11 cellular contexts compared by ENCODE assay signal in the genomic region with DNA sequence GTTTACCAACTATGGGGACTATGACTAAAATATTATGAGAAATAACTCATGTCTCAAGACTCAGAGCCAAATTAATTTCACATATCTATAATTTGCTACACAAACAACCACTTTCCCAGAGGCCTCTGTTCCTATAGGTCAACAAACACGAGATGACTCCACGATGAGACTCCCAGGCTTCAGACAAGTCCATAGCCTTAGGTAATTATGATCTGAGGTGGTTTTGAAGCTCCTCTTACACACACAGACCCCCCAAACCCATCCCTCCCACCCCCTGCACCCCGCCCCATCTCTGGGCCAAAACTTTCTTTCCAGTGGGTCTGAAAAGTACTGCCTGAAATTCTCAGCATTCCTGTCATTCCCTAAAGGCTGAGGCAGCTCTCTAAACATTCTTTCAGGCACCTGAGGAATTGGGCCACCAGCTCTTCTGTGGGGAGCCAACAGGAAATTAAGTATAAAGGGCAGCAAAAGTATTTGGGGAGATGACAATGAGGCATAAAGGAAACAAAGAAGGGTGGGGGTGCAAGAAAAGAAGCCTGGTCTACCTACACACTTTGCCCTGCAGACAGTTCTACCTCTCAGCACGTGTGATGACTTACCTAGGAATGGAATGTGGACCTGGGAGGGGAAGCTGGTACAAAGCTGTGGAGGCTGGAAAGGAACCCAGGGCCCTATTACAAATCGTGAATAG.
DNase-seq lines count a peak whose midpoint lies in the region; ATAC-seq and TF ChIP-seq lines count a peak whose summit lies in the region.
"Had no signal": no experiment of that assay in that cellular context is flagged by ENCODE, and none has a peak within 500 bp of the region (broad histone marks: within the 10 kb centered on the region; RNA-seq: fewer than 3 reads in every experiment).

No MANE protein-coding gene starts in this region.

- no peaks in the 10 kb centered on the region for H3K9me3 Mint-ChIP-seq in activated T-cell treated with anti-CD3 and anti-CD28 coated beads, Interleukin-2, amount 50 U/mL, for 24 hours
- H3K9me3 Mint-ChIP-seq: memory B cell; stimulated activated naive CD8-positive, alpha-beta T cell treated with anti-CD3 and anti-CD28 coated beads, Interleukin-15, amount 100 ng/mL, for 72 hours had no signal

- H3K9me3 ChIP-seq in ES-I3 (ENCODE audit: control insufficient read depth, insufficient read depth, low read length) (no peaks in the 10 kb centered on the region), PC-3 (ENCODE audit: low read length) (no peaks in the 10 kb centered on the region), parathyroid adenoma (ENCODE audit: control insufficient read depth, low read length) (no peaks in the 10 kb centered on the region)

- DNase-seq in PC-3 (peak; percentile 98), fibroblast of gingiva (ENCODE audit: low read depth) (peak; percentile 63), NCI-H1092 treated with DMSO at 0.1 percent for 48 hours (lab: John Stamatoyannopoulos, UW) (no peak)
- no peak for DNase-seq in activated CD4-positive, alpha-beta T cell treated with anti-CD3 and anti-CD28 coated beads for 48 hours
- no peak for DNase-seq in activated T-cell treated with anti-CD3 and anti-CD28 coated beads, Interleukin-2, amount 50 U/mL, for 24 hours
- DNase-seq: activated CD8-positive, alpha-beta memory T cell treated with anti-CD3 and anti-CD28 coated beads, Interleukin-2, amount 10 ng/mL, durations not matched to agents 7 days and 5 days; stimulated activated naive CD8-positive, alpha-beta T cell treated with anti-CD3 and anti-CD28 coated beads, Interleukin-15, amount 100 ng/mL, for 72 hours had no signal

- H3K4me1 ChIP-seq in ES-I3 (ENCODE audit: insufficient read depth, low read length) (peaks cover 28% of the 10 kb centered on the region), PC-3 (ENCODE audit: insufficient read depth, low read length) (peaks cover 47% of the 10 kb centered on the region), parathyroid adenoma (peaks cover 27% of the 10 kb centered on the region)

- H3K27ac ChIP-seq in PC-3 (ENCODE audit: low read length) (peak overlapping the region; percentile 97), parathyroid adenoma (peak overlapping the region; percentile 45)

- H3K9me2 ChIP-seq in PC-3 (replicated peaks; ENCODE audit: low read length): no peaks in the 10 kb centered on the region

- H3K4me3 Mint-ChIP-seq in activated T-cell treated with anti-CD3 and anti-CD28 coated beads, Interleukin-2, amount 50 U/mL, for 24 hours: no peak overlapping the region
- H3K4me3 Mint-ChIP-seq: activated CD8-positive, alpha-beta memory T cell treated with anti-CD3 and anti-CD28 coated beads, Interleukin-2, amount 10 ng/mL, durations not matched to agents 7 days and 5 days; memory B cell; stimulated activated naive CD8-positive, alpha-beta T cell treated with anti-CD3 and anti-CD28 coated beads, Interleukin-15, amount 100 ng/mL, for 72 hours had no signal

- peak overlapping the region; percentile 78 for H3K4me2 ChIP-seq in PC-3 (ENCODE audit: low read length)
- H3K4me2 ChIP-seq in parathyroid adenoma (ENCODE audit: low read length): peak overlapping the region; percentile 47

- H3K79me2 ChIP-seq in PC-3 (ENCODE audit: low read length) (no peaks in the 10 kb centered on the region), parathyroid adenoma (peaks cover 2% of the 10 kb centered on the region)

- no TSS peak for BruUV-seq in PC-3 (replicated peaks; lab: Mats Ljungman, UMichigan)

- CTCF ChIA-PET in PC-3 (lab: Charles Lee): interaction anchor here (0.6 to 1.8 kb wide), 7 partner anchors 14 to 191 kb away, joined by 3 to 26 read pairs (median 4); no protein-coding TSS in a partner anchor

- no peaks in the 10 kb centered on the region for H4K20me1 ChIP-seq in PC-3 (ENCODE audit: low read length)

- ATAC-seq in PC-3: peak; percentile 75
- no peak for ATAC-seq in HG02759 (IDR thresholded peaks at IDR 0.05; ENCODE audit: unreplicated experiment)
- ATAC-seq: activated CD8-positive, alpha-beta memory T cell treated with anti-CD3 and anti-CD28 coated beads, Interleukin-2, amount 10 ng/mL, durations not matched to agents 7 days and 5 days; stimulated activated naive CD8-positive, alpha-beta T cell treated with anti-CD3 and anti-CD28 coated beads, Interleukin-15, amount 100 ng/mL, for 72 hours had no signal

- H3K4me3 ChIP-seq in PC-3 (ENCODE audit: low read length) (peak overlapping the region; percentile 47; the same call in 1 of the 2 replicates), parathyroid adenoma (ENCODE audit: low read depth, low read length) (peak overlapping the region; percentile 34)

- no peaks in the 10 kb centered on the region for H3K4me1 Mint-ChIP-seq in activated T-cell treated with anti-CD3 and anti-CD28 coated beads, Interleukin-2, amount 50 U/mL, for 24 hours (ENCODE audit: low read depth)
- H3K4me1 Mint-ChIP-seq: activated CD8-positive, alpha-beta memory T cell treated with anti-CD3 and anti-CD28 coated beads, Interleukin-2, amount 10 ng/mL, durations not matched to agents 7 days and 5 days; memory B cell; stimulated activated naive CD8-positive, alpha-beta T cell treated with anti-CD3 and anti-CD28 coated beads, Interleukin-15, amount 100 ng/mL, for 72 hours had no signal

- H2AFZ ChIP-seq in PC-3 (ENCODE audit: low read length): 0 out of 2 replicates have a peak overlapping the region, but pooled peaks have one; percentile 20
- peak overlapping the region; percentile 8 for H2AFZ ChIP-seq in parathyroid adenoma

- no peaks in the 10 kb centered on the region for H3K36me3 Mint-ChIP-seq in activated T-cell treated with anti-CD3 and anti-CD28 coated beads, Interleukin-2, amount 50 U/mL, for 24 hours (ENCODE audit: low read depth)
- H3K36me3 Mint-ChIP-seq: activated CD8-positive, alpha-beta memory T cell treated with anti-CD3 and anti-CD28 coated beads, Interleukin-2, amount 10 ng/mL, durations not matched to agents 7 days and 5 days had no signal

- intact Hi-C loops in PC-3 (cut with micrococcal nuclease): loop anchor here (1.0 to 10.0 kb wide), 8 partner anchors 38 to 640 kb away; a partner anchor contains a TSS

- TF ChIP-seq CTCF in PC-3 (conservative IDR thresholded peaks at IDR 0.05; ENCODE audit: low read depth, low read length): no peak
- TF ChIP-seq CTCF in parathyroid adenoma (IDR thresholded peaks at IDR 0.05): no peak

- peaks cover 4% of the 10 kb centered on the region for H3F3A ChIP-seq in PC-3 (ENCODE audit: low read length, unreplicated experiment)

- H3K9ac ChIP-seq in ES-I3 (ENCODE audit: low read depth, low read length) (peak overlapping the region; percentile 39; the same call in 1 of the 2 replicates), PC-3 (ENCODE audit: low read length) (peak overlapping the region; percentile 73), parathyroid adenoma (no peak overlapping the region)

- no peak overlapping the region for H3K27ac Mint-ChIP-seq in activated T-cell treated with anti-CD3 and anti-CD28 coated beads, Interleukin-2, amount 50 U/mL, for 24 hours
- H3K27ac Mint-ChIP-seq: activated CD8-positive, alpha-beta memory T cell treated with anti-CD3 and anti-CD28 coated beads, Interleukin-2, amount 10 ng/mL, durations not matched to agents 7 days and 5 days; memory B cell; stimulated activated naive CD8-positive, alpha-beta T cell treated with anti-CD3 and anti-CD28 coated beads, Interleukin-15, amount 100 ng/mL, for 72 hours had no signal

- no peaks in the 10 kb centered on the region for H3K27me3 ChIP-seq in PC-3 (ENCODE audit: low read length)
- no peaks in the 10 kb centered on the region for H3K27me3 ChIP-seq in parathyroid adenoma (ENCODE audit: control insufficient read depth, insufficient read depth, low read length)

- POLR2A ChIA-PET in PC-3 (lab: Charles Lee; ENCODE audit: unreplicated experiment): interaction anchor here (0.5 to 1.6 kb wide), 10 partner anchors 14 to 1106 kb away, joined by 3 to 17 read pairs (median 4); a partner anchor contains a TSS

- H3K27me3 Mint-ChIP-seq in activated T-cell treated with anti-CD3 and anti-CD28 coated beads, Interleukin-2, amount 50 U/mL, for 24 hours: no peaks in the 10 kb centered on the region
- H3K27me3 Mint-ChIP-seq: activated CD8-positive, alpha-beta memory T cell treated with anti-CD3 and anti-CD28 coated beads, Interleukin-2, amount 10 ng/mL, durations not matched to agents 7 days and 5 days; memory B cell had no signal

- H3K36me3 ChIP-seq in ES-I3 (ENCODE audit: insufficient read depth, low read length) (peaks cover 41% of the 10 kb centered on the region), PC-3 (ENCODE audit: low read depth, low read length) (peaks cover 5% of the 10 kb centered on the region; the same call in 1 of the 2 replicates), parathyroid adenoma (ENCODE audit: control insufficient read depth, insufficient read depth, low read length) (no peaks in the 10 kb centered on the region)

Comparison
In these comparisons a context has a peak if more than half of its experiments do, and no peak if none do; other contexts are left out.
1. DNase-seq: peak in PC-3 (single experiment) and fibroblast of gingiva (single experiment); none in activated CD4-positive, alpha-beta T cell treated with anti-CD3 and anti-CD28 coated beads for 48 hours (single experiment), activated T-cell treated with anti-CD3 and anti-CD28 coated beads, Interleukin-2, amount 50 U/mL, for 24 hours (single experiment) and NCI-H1092 treated with DMSO at 0.1 percent for 48 hours (single experiment).